ENCODE assay signal across 1 cellular context in the genomic region with DNA sequence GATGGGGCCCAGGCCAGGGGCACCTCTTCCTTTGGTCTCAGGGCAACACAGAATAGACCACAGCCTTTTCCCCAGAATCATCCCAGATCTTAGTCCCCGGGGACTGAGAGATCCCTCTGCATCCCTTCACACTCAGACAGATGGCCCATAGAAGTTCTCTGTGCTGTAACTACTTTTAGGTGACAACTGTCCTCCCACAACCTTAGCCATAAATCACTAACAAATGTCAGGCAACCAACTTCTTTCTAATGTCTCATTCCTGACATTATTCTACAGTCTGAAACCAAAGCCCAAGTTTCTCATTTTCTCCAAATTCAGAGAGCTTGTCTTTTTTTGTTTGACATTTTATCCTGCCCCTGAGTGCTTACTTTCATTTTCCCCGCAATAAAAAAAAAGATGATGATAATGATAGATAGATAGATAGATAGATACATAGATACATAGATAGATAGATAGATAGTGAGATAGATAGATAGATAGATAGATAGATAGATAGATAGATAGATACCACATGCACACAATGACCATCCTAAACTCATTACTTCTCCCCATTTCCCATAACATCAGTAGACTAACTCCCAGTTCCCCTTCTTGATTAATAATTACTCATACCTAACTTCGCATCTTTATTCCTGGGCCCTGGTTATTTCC.
TF ChIP-seq lines count a peak whose summit lies in the region.

No MANE protein-coding gene starts in this region.

TF ChIP-seq in K562, 482 proteins besides CTCF, POLR2A, EP300 and RAD21:
- TF ChIP-seq TEAD1 (CRISPR knock-in tag; IDR thresholded peaks at IDR 0.05) = no peak
- TF ChIP-seq, protein P1, sequence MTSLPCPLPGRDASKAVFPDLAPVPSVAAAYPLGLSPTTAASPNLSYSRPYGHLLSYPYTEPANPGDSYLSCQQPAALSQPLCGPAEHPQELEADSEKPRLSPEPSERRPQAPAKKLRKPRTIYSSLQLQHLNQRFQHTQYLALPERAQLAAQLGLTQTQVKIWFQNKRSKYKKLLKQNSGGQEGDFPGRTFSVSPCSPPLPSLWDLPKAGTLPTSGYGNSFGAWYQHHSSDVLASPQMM (CRISPR knock-in tag; IDR thresholded peaks at IDR 0.05) = no peak
- no peak for TF ChIP-seq U2AF1 (optimal IDR thresholded peaks at IDR 0.05; ENCODE audit: low read depth, low read length)
- no peak for TF ChIP-seq NFXL1 (CRISPR knock-in tag; IDR thresholded peaks at IDR 0.05)
- TF ChIP-seq LEF1 (IDR thresholded peaks at IDR 0.05) = no peak
- TF ChIP-seq, protein P2, sequence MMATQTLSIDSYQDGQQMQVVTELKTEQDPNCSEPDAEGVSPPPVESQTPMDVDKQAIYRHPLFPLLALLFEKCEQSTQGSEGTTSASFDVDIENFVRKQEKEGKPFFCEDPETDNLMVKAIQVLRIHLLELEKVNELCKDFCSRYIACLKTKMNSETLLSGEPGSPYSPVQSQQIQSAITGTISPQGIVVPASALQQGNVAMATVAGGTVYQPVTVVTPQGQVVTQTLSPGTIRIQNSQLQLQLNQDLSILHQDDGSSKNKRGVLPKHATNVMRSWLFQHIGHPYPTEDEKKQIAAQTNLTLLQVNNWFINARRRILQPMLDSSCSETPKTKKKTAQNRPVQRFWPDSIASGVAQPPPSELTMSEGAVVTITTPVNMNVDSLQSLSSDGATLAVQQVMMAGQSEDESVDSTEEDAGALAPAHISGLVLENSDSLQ (IDR thresholded peaks at IDR 0.05) = peak; percentile 81
- TF ChIP-seq SETDB1 (IDR thresholded peaks at IDR 0.05; ENCODE audit: low read length) = no peak
- TF ChIP-seq GTF3C2 (IDR thresholded peaks at IDR 0.05; ENCODE audit: borderline replicate concordance, extremely low read depth, insufficient read length) = no peak
- no peak for TF ChIP-seq ILF3 (IDR thresholded peaks at IDR 0.05; ENCODE audit: borderline replicate concordance)
- TF ChIP-seq GMEB1 (CRISPR knock-in tag; IDR thresholded peaks at IDR 0.05) = no peak
- no peak for TF ChIP-seq SRSF7 (optimal IDR thresholded peaks at IDR 0.05; ENCODE audit: low read depth, low read length)
- TF ChIP-seq ZNF354B (CRISPR knock-in tag; IDR thresholded peaks at IDR 0.05) = no peak
- peak; percentile 84 for TF ChIP-seq MEIS2 (IDR thresholded peaks at IDR 0.05; ENCODE audit: partially characterized antibody)
- TF ChIP-seq E2F4 (CRISPR knock-in tag; IDR thresholded peaks at IDR 0.05; ENCODE audit: low read depth) = no peak
- no peak for TF ChIP-seq NCOR1 (IDR thresholded peaks at IDR 0.05)
- no peak for TF ChIP-seq ZFPM2 (CRISPR knock-in tag; IDR thresholded peaks at IDR 0.05)
- TF ChIP-seq, protein P3, sequence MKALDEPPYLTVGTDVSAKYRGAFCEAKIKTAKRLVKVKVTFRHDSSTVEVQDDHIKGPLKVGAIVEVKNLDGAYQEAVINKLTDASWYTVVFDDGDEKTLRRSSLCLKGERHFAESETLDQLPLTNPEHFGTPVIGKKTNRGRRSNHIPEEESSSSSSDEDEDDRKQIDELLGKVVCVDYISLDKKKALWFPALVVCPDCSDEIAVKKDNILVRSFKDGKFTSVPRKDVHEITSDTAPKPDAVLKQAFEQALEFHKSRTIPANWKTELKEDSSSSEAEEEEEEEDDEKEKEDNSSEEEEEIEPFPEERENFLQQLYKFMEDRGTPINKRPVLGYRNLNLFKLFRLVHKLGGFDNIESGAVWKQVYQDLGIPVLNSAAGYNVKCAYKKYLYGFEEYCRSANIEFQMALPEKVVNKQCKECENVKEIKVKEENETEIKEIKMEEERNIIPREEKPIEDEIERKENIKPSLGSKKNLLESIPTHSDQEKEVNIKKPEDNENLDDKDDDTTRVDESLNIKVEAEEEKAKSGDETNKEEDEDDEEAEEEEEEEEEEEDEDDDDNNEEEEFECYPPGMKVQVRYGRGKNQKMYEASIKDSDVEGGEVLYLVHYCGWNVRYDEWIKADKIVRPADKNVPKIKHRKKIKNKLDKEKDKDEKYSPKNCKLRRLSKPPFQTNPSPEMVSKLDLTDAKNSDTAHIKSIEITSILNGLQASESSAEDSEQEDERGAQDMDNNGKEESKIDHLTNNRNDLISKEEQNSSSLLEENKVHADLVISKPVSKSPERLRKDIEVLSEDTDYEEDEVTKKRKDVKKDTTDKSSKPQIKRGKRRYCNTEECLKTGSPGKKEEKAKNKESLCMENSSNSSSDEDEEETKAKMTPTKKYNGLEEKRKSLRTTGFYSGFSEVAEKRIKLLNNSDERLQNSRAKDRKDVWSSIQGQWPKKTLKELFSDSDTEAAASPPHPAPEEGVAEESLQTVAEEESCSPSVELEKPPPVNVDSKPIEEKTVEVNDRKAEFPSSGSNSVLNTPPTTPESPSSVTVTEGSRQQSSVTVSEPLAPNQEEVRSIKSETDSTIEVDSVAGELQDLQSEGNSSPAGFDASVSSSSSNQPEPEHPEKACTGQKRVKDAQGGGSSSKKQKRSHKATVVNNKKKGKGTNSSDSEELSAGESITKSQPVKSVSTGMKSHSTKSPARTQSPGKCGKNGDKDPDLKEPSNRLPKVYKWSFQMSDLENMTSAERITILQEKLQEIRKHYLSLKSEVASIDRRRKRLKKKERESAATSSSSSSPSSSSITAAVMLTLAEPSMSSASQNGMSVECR (CRISPR knock-in tag; IDR thresholded peaks at IDR 0.05) = no peak
- 0 out of 2 replicates have a peak, but pooled peaks have one; percentile 26 for TF ChIP-seq GTF2E2 (tag; IDR thresholded peaks at IDR 0.05)
- TF ChIP-seq, protein P4, sequence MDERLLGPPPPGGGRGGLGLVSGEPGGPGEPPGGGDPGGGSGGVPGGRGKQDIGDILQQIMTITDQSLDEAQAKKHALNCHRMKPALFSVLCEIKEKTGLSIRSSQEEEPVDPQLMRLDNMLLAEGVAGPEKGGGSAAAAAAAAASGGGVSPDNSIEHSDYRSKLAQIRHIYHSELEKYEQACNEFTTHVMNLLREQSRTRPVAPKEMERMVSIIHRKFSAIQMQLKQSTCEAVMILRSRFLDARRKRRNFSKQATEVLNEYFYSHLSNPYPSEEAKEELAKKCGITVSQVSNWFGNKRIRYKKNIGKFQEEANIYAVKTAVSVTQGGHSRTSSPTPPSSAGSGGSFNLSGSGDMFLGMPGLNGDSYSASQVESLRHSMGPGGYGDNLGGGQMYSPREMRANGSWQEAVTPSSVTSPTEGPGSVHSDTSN (CRISPR knock-in tag; IDR thresholded peaks at IDR 0.05; ENCODE audit: low read depth) = peak; percentile 35; the same call in 1 of the 2 replicates
- TF ChIP-seq, protein P4 (tag; conservative IDR thresholded peaks at IDR 0.05; ENCODE audit: low read depth) = peak; percentile 89
- TF ChIP-seq LARP7 (IDR thresholded peaks at IDR 0.05) = no peak
- TF ChIP-seq MTA2 (IDR thresholded peaks at IDR 0.05; ENCODE audit: low read depth) = no peak
- peak; percentile 92 for TF ChIP-seq DACH1 (IDR thresholded peaks at IDR 0.05; ENCODE audit: partially characterized antibody)
